In genomic region chr12:102879144-102879763, GRCh38 we compare ENCODE assay signal across 8 cellular contexts. TPM values are rescaled to one million over a fixed set of nuclear protein-coding genes. Genes with fewer than 3 reads are reported as not detected.
A peak's percentile ranks its signal among the peaks of the same experiment; 100 is the strongest.
DNase-seq lines count a peak whose midpoint lies in the region; ATAC-seq and TF ChIP-seq lines count a peak whose summit lies in the region.

No MANE protein-coding gene starts in this region.

- no peaks in the 10 kb centered on the region for H3K27me3 ChIP-seq in HL-60 (ENCODE audit: insufficient read depth, poor library complexity, severe bottlenecking)
- H3K27me3 ChIP-seq in thyroid gland: no peaks in the 10 kb centered on the region

- TF ChIP-seq CTCF in HL-60 (IDR thresholded peaks at IDR 0.05; ENCODE audit: insufficient read depth, low read length) (peak; percentile 2), thyroid gland (IDR thresholded peaks at IDR 0.05) (peak in 5 of 6 experiments; percentile 14 to 71 (median 54))

- intact Hi-C loops in thyroid gland (cut with DNase I): no loop called here

- H3K27ac ChIP-seq in HL-60 (replicated peaks) (no peak overlapping the region), thyroid gland (no peak overlapping the region)

- peak; percentile 86 for DNase-seq in COR-L47 (lab: John Stamatoyannopoulos, UW)
- peak; percentile 24 for DNase-seq in GM19238 (ENCODE audit: insufficient read length, low spot score)
- peak; percentile 4 to 10 for DNase-seq in HL-60 (ENCODE audit: low read depth in 1 of 2, low spot score in 1 of 2)
- DNase-seq in NCI-H69 (lab: John Stamatoyannopoulos, UW): peak; percentile 94
- DNase-seq in amygdala (lab: John Stamatoyannopoulos, UW): peak in 39 of 56 donors; percentile 3 to 64 (median 18)
- peak; percentile 75 for DNase-seq in iPS-NIHi7 (ENCODE audit: extremely low spot score)
- DNase-seq in thyroid gland: peak; percentile 81 to 84

- peaks cover 0 to 6% of the 10 kb centered on the region in 2 donors for H3K4me1 ChIP-seq in thyroid gland

- ATAC-seq in HG02852 (IDR thresholded peaks at IDR 0.05; ENCODE audit: unreplicated experiment): no peak

- 17 to 18% methylated on average over 9 of the region's 9 CpGs for WGBS in thyroid gland, 2 donors

- TF ChIP-seq POLR2A in thyroid gland (IDR thresholded peaks at IDR 0.05): no peak

- H3K36me3 ChIP-seq in thyroid gland: no peaks in the 10 kb centered on the region

- H3K9me3 ChIP-seq in thyroid gland: no peaks in the 10 kb centered on the region

- H3K4me3 ChIP-seq in HL-60 (replicated peaks; ENCODE audit: insufficient read depth, low read length) (no peak overlapping the region), thyroid gland (replicated peaks in 1 of 3) (no peak overlapping the region)

RNA-seq across cellular contexts. Expression of gene PAH, which starts 37.8 kb away (rescaled TPM):
- total RNA-seq in thyroid gland: 1 to 10 TPM in 1 of 4 donors, under 1 TPM in 2, not detected in 1; 0.58 to 1.2 (median 0.63) TPM

Comparison
In these comparisons a context has a peak if more than half of its experiments do, and no peak if none do; other contexts are left out.
1. DNase-seq: peak in every context shown above with its lines; median percentile 94 in NCI-H69; 86 in COR-L47; 82 in thyroid gland; 75 in iPS-NIHi7; 24 in GM19238; 18 in amygdala; 7 in HL-60.